28 cellular contexts compared by ENCODE assay signal in genomic region chr1:68620575-68620974, GRCh38.
"Had no signal": no experiment of that assay in that cellular context is flagged by ENCODE, and none has a peak within 500 bp of the region (broad histone marks: within the 10 kb centered on the region; RNA-seq: fewer than 3 reads in every experiment).

No MANE protein-coding gene starts in this region.

- H3K36me3 Mint-ChIP-seq: activated naive CD8-positive, alpha-beta T cell treated with anti-CD3 and anti-CD28 coated beads, Interleukin-2, amount 10 ng/mL, durations not matched to agents 7 days and 5 days had no signal

- DNase-seq: activated CD4-positive, alpha-beta T cell treated with anti-CD3 and anti-CD28 coated beads, Interleukin-2, amount 10 ng/mL, durations not matched to agents 24 days and 14 days; activated CD4-positive, alpha-beta T cell treated with anti-CD3 and anti-CD28 coated beads, Interleukin-2, amount 50 U/mL, for 4 hours; activated CD8-positive, alpha-beta T cell treated with anti-CD3 and anti-CD28 coated beads for 36 hours; activated effector memory CD4-positive, alpha-beta T cell treated with anti-CD3 and anti-CD28 coated beads, Interleukin-2, amount 50 U/mL, for 16 hours; activated naive CD4-positive, alpha-beta T cell; activated naive CD4-positive, alpha-beta T cell treated with anti-CD3 and anti-CD28 coated beads, Interleukin-2, amount 50 U/mL, for 16 hours; activated naive CD8-positive, alpha-beta T cell treated with anti-CD3 and anti-CD28 coated beads, Interleukin-2, amount 10 ng/mL, durations not matched to agents 7 days and 5 days; activated T-cell treated with anti-CD3 and anti-CD28 coated beads, Interleukin-2, amount 50 U/mL, for 1 hour; activated T-cell treated with anti-CD3 and anti-CD28 coated beads, Interleukin-2, amount 50 U/mL, for 72 hours; amygdala; NCI-H1105 treated with DMSO at 0.1 percent for 48 hours; NCI-H1436; NCI-H1694; NCI-H1930; NCI-H2081 treated with DMSO at 0.1 percent for 48 hours; NCI-H510A; NCI-H526; NCI-H748 treated with DMSO at 0.1 percent for 48 hours; NK-92 treated with Interleukin-12 subunit alpha and Interleukin-12 subunit beta, amount 100 ng/mL, for 24 hours; Right ventricle myocardium superior; SW 1271; T-helper 1 cell; T1000; WERI-Rb-1 had no signal

- H3K27me3 ChIP-seq: ascending aorta, cardiac muscle cell had no signal

- H3K36me3 ChIP-seq: ascending aorta, cardiac muscle cell, WERI-Rb-1 had no signal

- H3K27ac ChIP-seq: ascending aorta, cardiac muscle cell, WERI-Rb-1 had no signal

- H3K27me3 Mint-ChIP-seq: activated CD4-positive, alpha-beta T cell treated with anti-CD3 and anti-CD28 coated beads, Interleukin-2, amount 10 ng/mL, durations not matched to agents 24 days and 14 days; activated CD8-positive, alpha-beta T cell treated with anti-CD3 and anti-CD28 coated beads for 36 hours; activated naive CD8-positive, alpha-beta T cell treated with anti-CD3 and anti-CD28 coated beads, Interleukin-2, amount 10 ng/mL, durations not matched to agents 7 days and 5 days; activated T-helper 17 cell treated with anti-CD3 and anti-CD28 coated beads, Interleukin-2, amount 50 U/mL, for 72 hours; central memory CD8-positive, alpha-beta T cell had no signal

- H3K27ac Mint-ChIP-seq: activated CD4-positive, alpha-beta T cell treated with anti-CD3 and anti-CD28 coated beads, Interleukin-2, amount 10 ng/mL, durations not matched to agents 24 days and 14 days; activated CD8-positive, alpha-beta T cell treated with anti-CD3 and anti-CD28 coated beads for 36 hours; activated naive CD8-positive, alpha-beta T cell treated with anti-CD3 and anti-CD28 coated beads, Interleukin-2, amount 10 ng/mL, durations not matched to agents 7 days and 5 days; activated T-cell treated with anti-CD3 and anti-CD28 coated beads, Interleukin-2, amount 50 U/mL, for 72 hours; activated T-helper 17 cell treated with anti-CD3 and anti-CD28 coated beads, Interleukin-2, amount 50 U/mL, for 72 hours had no signal

- H3K4me3 ChIP-seq: ascending aorta, cardiac muscle cell had no signal

- H3K4me3 Mint-ChIP-seq: activated CD4-positive, alpha-beta T cell treated with anti-CD3 and anti-CD28 coated beads, Interleukin-2, amount 10 ng/mL, durations not matched to agents 24 days and 14 days; activated CD8-positive, alpha-beta T cell treated with anti-CD3 and anti-CD28 coated beads for 36 hours; activated naive CD8-positive, alpha-beta T cell treated with anti-CD3 and anti-CD28 coated beads, Interleukin-2, amount 10 ng/mL, durations not matched to agents 7 days and 5 days; activated T-cell treated with anti-CD3 and anti-CD28 coated beads, Interleukin-2, amount 50 U/mL, for 72 hours; activated T-helper 17 cell treated with anti-CD3 and anti-CD28 coated beads, Interleukin-2, amount 50 U/mL, for 72 hours; central memory CD8-positive, alpha-beta T cell had no signal

- H3K4me1 ChIP-seq: ascending aorta had no signal

- ATAC-seq: activated CD8-positive, alpha-beta T cell treated with anti-CD3 and anti-CD28 coated beads for 36 hours; activated T-cell treated with anti-CD3 and anti-CD28 coated beads, Interleukin-2, amount 50 U/mL, for 72 hours; activated T-helper 17 cell treated with anti-CD3 and anti-CD28 coated beads, Interleukin-2, amount 50 U/mL, for 72 hours had no signal

- H3K4me1 Mint-ChIP-seq: activated CD4-positive, alpha-beta T cell treated with anti-CD3 and anti-CD28 coated beads, Interleukin-2, amount 10 ng/mL, durations not matched to agents 24 days and 14 days; activated naive CD8-positive, alpha-beta T cell treated with anti-CD3 and anti-CD28 coated beads, Interleukin-2, amount 10 ng/mL, durations not matched to agents 7 days and 5 days; activated T-helper 17 cell treated with anti-CD3 and anti-CD28 coated beads, Interleukin-2, amount 50 U/mL, for 72 hours; central memory CD8-positive, alpha-beta T cell had no signal
